In the genomic region with DNA sequence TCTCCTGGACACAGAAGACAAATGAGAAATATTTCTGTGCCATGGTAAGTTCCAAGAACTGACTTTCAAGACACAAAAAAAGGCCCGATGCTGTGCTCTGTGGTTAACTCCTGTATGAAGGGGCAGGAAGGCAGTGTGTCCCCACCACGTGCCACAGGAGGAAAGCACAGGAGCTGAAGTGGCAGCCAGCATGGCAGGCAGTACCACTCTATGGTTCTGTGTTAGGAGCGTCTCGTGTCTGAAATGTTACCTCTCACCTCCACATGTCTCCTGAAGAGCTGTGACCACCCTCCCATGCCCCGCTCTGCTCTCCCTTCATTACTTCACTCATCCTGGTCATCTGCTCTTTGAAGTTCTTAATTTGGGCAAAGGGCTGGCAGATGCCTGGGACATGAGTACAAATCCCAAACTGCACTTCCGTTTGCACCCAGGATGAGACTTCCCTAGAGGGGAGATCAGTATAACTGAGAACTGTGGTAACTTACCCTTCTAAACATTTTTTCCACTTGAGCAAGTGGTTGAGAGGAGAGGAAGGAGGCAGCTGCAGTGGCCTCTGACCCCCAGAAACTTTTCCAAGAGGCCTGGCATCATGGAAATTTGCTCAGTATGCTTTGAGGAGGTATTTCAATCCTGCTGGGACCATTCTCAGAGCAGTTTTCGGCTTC, we compare ENCODE assay signal across 17 cellular contexts.
DNase-seq lines count a peak whose midpoint lies in the region; ATAC-seq and TF ChIP-seq lines count a peak whose summit lies in the region.
"Had no signal": no experiment of that assay in that cellular context is flagged by ENCODE, and none has a peak within 500 bp of the region (broad histone marks: within the 10 kb centered on the region; RNA-seq: fewer than 3 reads in every experiment).

No MANE protein-coding gene starts in this region.

- peaks cover 9% of the 10 kb centered on the region; the same call in 1 of the 2 replicates for H3K36me3 Mint-ChIP-seq in HFFc6 (ENCODE audit: low read depth)
- H3K36me3 Mint-ChIP-seq: activated naive CD8-positive, alpha-beta T cell treated with anti-CD3 and anti-CD28 coated beads, Interleukin-2, amount 10 ng/mL, durations not matched to agents 7 days and 5 days had no signal

- H3K27me3 Mint-ChIP-seq in HFFc6 (ENCODE audit: insufficient read depth), result peaks cover 1% of the 10 kb centered on the region; the same call in 1 of the 2 replicates
- H3K27me3 Mint-ChIP-seq in stimulated activated naive CD8-positive, alpha-beta T cell treated with anti-CD3 and anti-CD28 coated beads, Interleukin-15, amount 100 ng/mL, for 72 hours, result peaks cover 29% of the 10 kb centered on the region

- peak; percentile 5 to 54 (median 26) for ATAC-seq in right lobe of liver
- ATAC-seq in stimulated activated naive CD8-positive, alpha-beta T cell treated with anti-CD3 and anti-CD28 coated beads, Interleukin-15, amount 100 ng/mL, for 72 hours, result peak; percentile 69

- H3K4me3 ChIP-seq in ascending aorta (no peak overlapping the region), right lobe of liver (no peak overlapping the region)

- 64% methylated on average over 5 of the region's 7 CpGs for WGBS in right lobe of liver (ENCODE audit: insufficient coverage, low coverage, low lambda C conversion rate, missing lambda C conversion rate)

- H3K27ac Mint-ChIP-seq in HFFc6, result peak overlapping the region; percentile 83
- H3K27ac Mint-ChIP-seq in stimulated activated naive CD8-positive, alpha-beta T cell treated with anti-CD3 and anti-CD28 coated beads, Interleukin-15, amount 100 ng/mL, for 72 hours, result peak overlapping the region in 1 of 2 donors; percentile 22
- H3K27ac Mint-ChIP-seq: activated naive CD8-positive, alpha-beta T cell treated with anti-CD3 and anti-CD28 coated beads, Interleukin-2, amount 10 ng/mL, durations not matched to agents 7 days and 5 days; B cell had no signal

- H3K27me3 ChIP-seq in ascending aorta (no peaks in the 10 kb centered on the region), right lobe of liver (no peaks in the 10 kb centered on the region)

- intact Hi-C loops in ascending aorta (cut with DNase I), result loop anchor here (5.0 kb wide), 1 partner anchor 52 kb away; no protein-coding TSS in a partner anchor
- intact Hi-C loops in right lobe of liver (cut with DNase I), result no loop called here

- H3K36me3 ChIP-seq in ascending aorta, result no peaks in the 10 kb centered on the region
- H3K36me3 ChIP-seq in right lobe of liver, result peaks cover 0 to 5% (median under 1%) of the 10 kb centered on the region in 4 donors

- no peaks in the 10 kb centered on the region for H3K9me3 Mint-ChIP-seq in HFFc6
- H3K9me3 Mint-ChIP-seq in stimulated activated naive CD8-positive, alpha-beta T cell treated with anti-CD3 and anti-CD28 coated beads, Interleukin-15, amount 100 ng/mL, for 72 hours, result no peaks in the 10 kb centered on the region
- H3K9me3 Mint-ChIP-seq: activated naive CD8-positive, alpha-beta T cell treated with anti-CD3 and anti-CD28 coated beads, Interleukin-2, amount 10 ng/mL, durations not matched to agents 7 days and 5 days; central memory CD8-positive, alpha-beta T cell had no signal

- H3K4me3 Mint-ChIP-seq in HFFc6, result no peak overlapping the region
- H3K4me3 Mint-ChIP-seq in stimulated activated naive CD8-positive, alpha-beta T cell treated with anti-CD3 and anti-CD28 coated beads, Interleukin-15, amount 100 ng/mL, for 72 hours, result peak overlapping the region in 1 of 2 donors; percentile 53
- H3K4me3 Mint-ChIP-seq: activated naive CD8-positive, alpha-beta T cell treated with anti-CD3 and anti-CD28 coated beads, Interleukin-2, amount 10 ng/mL, durations not matched to agents 7 days and 5 days; B cell; central memory CD8-positive, alpha-beta T cell had no signal

- DNase-seq in HFFc6, result no peak
- DNase-seq in ascending aorta (ENCODE audit: low spot score in 2 of 2), result no peak
- DNase-seq in right lobe of liver, result no peak
- no peak for DNase-seq in stimulated activated naive CD8-positive, alpha-beta T cell treated with anti-CD3 and anti-CD28 coated beads, Interleukin-15, amount 100 ng/mL, for 72 hours
- no peak for DNase-seq in NCI-H2081 (lab: John Stamatoyannopoulos, UW)
- no peak for DNase-seq in cerebellum (ENCODE audit: low spot score)
- DNase-seq in NCI-H446 treated with DMSO at 0.1 percent for 48 hours (lab: John Stamatoyannopoulos, UW), result no peak
- DNase-seq: activated CD4-positive, alpha-beta T cell treated with anti-CD3 and anti-CD28 coated beads for 4 hours; activated naive CD8-positive, alpha-beta T cell treated with anti-CD3 and anti-CD28 coated beads, Interleukin-2, amount 10 ng/mL, durations not matched to agents 7 days and 5 days; activated T-cell treated with anti-CD3 and anti-CD28 coated beads, Interleukin-2, amount 50 U/mL, for 1 hour; Kasumi-1; NCI-H1417 treated with DMSO at 0.1 percent for 48 hours; NCI-H345; SIG-M5; T-helper 9 cell had no signal

- H3K27ac ChIP-seq in ascending aorta (peak overlapping the region; percentile 11 to 68), right lobe of liver (peak overlapping the region; percentile 49 to 80 (median 72))

- TF ChIP-seq POLR2A in right lobe of liver (IDR thresholded peaks at IDR 0.05), result no peak

- no peaks in the 10 kb centered on the region for H3K9me3 ChIP-seq in ascending aorta
- no peaks in the 10 kb centered on the region for H3K9me3 ChIP-seq in right lobe of liver

- H3K4me1 ChIP-seq in ascending aorta (peaks cover 4 to 32% of the 10 kb centered on the region in 2 donors), right lobe of liver (peaks cover 0 to 23% (median 9%) of the 10 kb centered on the region in 4 donors)

- peaks cover 77% of the 10 kb centered on the region for H3K4me1 Mint-ChIP-seq in HFFc6 (ENCODE audit: low read depth)
- peaks cover 34% of the 10 kb centered on the region for H3K4me1 Mint-ChIP-seq in stimulated activated naive CD8-positive, alpha-beta T cell treated with anti-CD3 and anti-CD28 coated beads, Interleukin-15, amount 100 ng/mL, for 72 hours
- H3K4me1 Mint-ChIP-seq: B cell; central memory CD8-positive, alpha-beta T cell had no signal

- TF ChIP-seq CTCF in HFFc6 (IDR thresholded peaks at IDR 0.05) (no peak), ascending aorta (IDR thresholded peaks at IDR 0.05) (no peak), right lobe of liver (IDR thresholded peaks at IDR 0.05) (no peak)
